19 cellular contexts compared by ENCODE assay signal in the genomic region with DNA sequence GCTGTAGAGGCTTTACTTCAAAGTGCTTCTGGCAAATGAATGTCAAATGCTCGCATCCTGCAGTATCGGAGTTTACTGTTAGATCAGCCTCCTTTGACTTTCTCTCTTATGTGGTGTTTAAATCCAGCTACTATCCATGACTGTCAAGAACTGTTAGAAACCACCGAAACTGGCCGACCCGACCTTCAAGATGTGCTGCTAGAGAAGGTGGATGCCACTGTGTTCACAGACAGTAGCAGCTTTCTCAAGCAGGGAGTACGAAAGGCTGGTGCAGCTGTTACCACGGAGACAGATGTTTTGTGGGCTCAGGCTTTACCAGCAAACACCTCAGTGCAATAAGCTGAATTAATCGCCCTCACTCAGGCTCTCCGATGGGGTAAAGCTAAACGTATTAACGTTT.
DNase-seq lines count a peak whose midpoint lies in the region; FAIRE-seq and TF ChIP-seq lines count a peak whose summit lies in the region.
"Had no signal": no experiment of that assay in that cellular context is flagged by ENCODE, and none has a peak within 500 bp of the region (broad histone marks: within the 10 kb centered on the region; RNA-seq: fewer than 3 reads in every experiment).

No MANE protein-coding gene starts in this region.

- WGBS in GM23248 (ENCODE audit: low coverage in 1 of 2, low lambda C conversion rate in 2 of 2, missing lambda C conversion rate in 2 of 2), 2 experiments: 25 to 26% methylated on average over 11 of the region's 11 CpGs

- H3F3A ChIP-seq in neural progenitor cell (ENCODE audit: low read depth): no peaks in the 10 kb centered on the region
- H3F3A ChIP-seq in GM23248 (ENCODE audit: insufficient read depth): no peaks in the 10 kb centered on the region

- H3K27me3 ChIP-seq in WERI-Rb-1 (ENCODE audit: insufficient read depth, low read depth, severe bottlenecking) (no peaks in the 10 kb centered on the region), neural progenitor cell (no peaks in the 10 kb centered on the region), GM23248 (replicated peaks; ENCODE audit: insufficient read depth) (no peaks in the 10 kb centered on the region)
- H3K27me3 ChIP-seq: BLaER1 had no signal

- H3K9me3 ChIP-seq in WERI-Rb-1 (ENCODE audit: severe bottlenecking): no peaks in the 10 kb centered on the region
- no peaks in the 10 kb centered on the region for H3K9me3 ChIP-seq in neural progenitor cell (ENCODE audit: low read depth)
- H3K9me3 ChIP-seq in GM23248 (ENCODE audit: low read depth): no peaks in the 10 kb centered on the region

- no peaks in the 10 kb centered on the region for H4K20me1 ChIP-seq in neural progenitor cell (ENCODE audit: low read depth)
- H4K20me1 ChIP-seq in GM23248 (ENCODE audit: insufficient read depth): no peaks in the 10 kb centered on the region
- H4K20me1 ChIP-seq: BLaER1 had no signal

- no peak for TF ChIP-seq CTCF in D721Med (IDR thresholded peaks at IDR 0.05; ENCODE audit: insufficient read depth, missing control alignments)
- TF ChIP-seq CTCF in WERI-Rb-1 (IDR thresholded peaks at IDR 0.05; ENCODE audit: low read depth, low read length): no peak
- no peak for TF ChIP-seq CTCF in neural progenitor cell (IDR thresholded peaks at IDR 0.05)

- peaks cover 14% of the 10 kb centered on the region for H3K4me1 Mint-ChIP-seq in neural progenitor cell
- H3K4me1 Mint-ChIP-seq: CD4-positive, alpha-beta memory T cell had no signal

- DNase-seq in D721Med (ENCODE audit: insufficient read length, low spot score): no peak
- peak; percentile 65 for DNase-seq in NCI-H524 treated with DMSO at 0.1 percent for 48 hours (lab: John Stamatoyannopoulos, UW)
- DNase-seq in WERI-Rb-1: peak; percentile 36
- DNase-seq in neural progenitor cell (ENCODE audit: low spot score): peak; percentile 7
- no peak for DNase-seq in GM23248
- no peak for DNase-seq in NCI-H146 treated with DMSO at 0.1 percent for 48 hours (lab: John Stamatoyannopoulos, UW; ENCODE audit: unreplicated experiment)
- no peak for DNase-seq in NCI-H510A (lab: John Stamatoyannopoulos, UW)
- DNase-seq: 8988T; CD4-positive, alpha-beta memory T cell; GOT3; H7; HFFc6; IMR-90 had no signal

- peaks cover 8% of the 10 kb centered on the region for H3K27me3 Mint-ChIP-seq in neural progenitor cell (ENCODE audit: insufficient read depth, low read depth)
- H3K27me3 Mint-ChIP-seq: CD4-positive, alpha-beta memory T cell had no signal

- H3K27ac ChIP-seq in WERI-Rb-1 (no peak overlapping the region; the same call in 1 of the 2 replicates), neural progenitor cell (no peak overlapping the region), GM23248 (no peak overlapping the region)
- H3K27ac ChIP-seq: BLaER1 had no signal

- H3K9ac ChIP-seq in neural progenitor cell (no peak overlapping the region), GM23248 (no peak overlapping the region)
- H3K9ac ChIP-seq: BLaER1 had no signal

- H3K4me1 ChIP-seq in neural progenitor cell (peaks cover 6% of the 10 kb centered on the region), GM23248 (ENCODE audit: insufficient read depth) (no peaks in the 10 kb centered on the region)
- H3K4me1 ChIP-seq: BLaER1 had no signal

- in situ Hi-C loops in GM23248 (cut with MboI): no loop called here

- H3K9me3 Mint-ChIP-seq in neural progenitor cell: peaks cover 23% of the 10 kb centered on the region

- peaks cover 2% of the 10 kb centered on the region for H3K36me3 Mint-ChIP-seq in neural progenitor cell
- H3K36me3 Mint-ChIP-seq: CD14-positive monocyte; CD4-positive, alpha-beta memory T cell had no signal

- H2AFZ ChIP-seq in neural progenitor cell (replicated peaks) (no peak overlapping the region), GM23248 (no peak overlapping the region)

- H3K79me2 ChIP-seq in neural progenitor cell (ENCODE audit: low read depth): no peaks in the 10 kb centered on the region
- no peaks in the 10 kb centered on the region for H3K79me2 ChIP-seq in GM23248 (ENCODE audit: insufficient read depth)

- FAIRE-seq in D721Med (lab: Jason Lieb, UNC): peak; percentile 74
- FAIRE-seq: G401.6, GM12891, GM18507, HTR-8/SVneo had no signal

- H3K4me3 Mint-ChIP-seq in neural progenitor cell: no peak overlapping the region
- H3K4me3 Mint-ChIP-seq: CD14-positive monocyte; CD4-positive, alpha-beta memory T cell; HFFc6 had no signal

- no peak overlapping the region for H3K27ac Mint-ChIP-seq in neural progenitor cell
- H3K27ac Mint-ChIP-seq: CD4-positive, alpha-beta memory T cell; HFFc6 had no signal

- no peaks in the 10 kb centered on the region for H3K9me2 ChIP-seq in GM23248 (ENCODE audit: insufficient read depth)

- H3K36me3 ChIP-seq in WERI-Rb-1: no peaks in the 10 kb centered on the region
- no peaks in the 10 kb centered on the region for H3K36me3 ChIP-seq in neural progenitor cell
- H3K36me3 ChIP-seq in GM23248 (ENCODE audit: low read depth): no peaks in the 10 kb centered on the region
- H3K36me3 ChIP-seq: BLaER1 had no signal

- no peak overlapping the region for H3K4me2 ChIP-seq in neural progenitor cell
- H3K4me2 ChIP-seq in GM23248 (ENCODE audit: unreplicated experiment): no peak overlapping the region
- H3K4me2 ChIP-seq: BLaER1 had no signal

- 0 out of 2 replicates have a peak overlapping the region, but pooled peaks have one; percentile 9 for H3K4me3 ChIP-seq in WERI-Rb-1 (ENCODE audit: low read depth, low read length)
- no peak overlapping the region for H3K4me3 ChIP-seq in neural progenitor cell
- no peak overlapping the region for H3K4me3 ChIP-seq in GM23248
- H3K4me3 ChIP-seq: BLaER1 had no signal

Comparison
In these comparisons a context has a peak if more than half of its experiments do, and no peak if none do; other contexts are left out.
1. DNase-seq: peak in NCI-H524 treated with DMSO at 0.1 percent for 48 hours (single experiment), WERI-Rb-1 (single experiment) and neural progenitor cell (single experiment); none in D721Med (single experiment), GM23248 (single experiment), NCI-H146 treated with DMSO at 0.1 percent for 48 hours (single experiment) and NCI-H510A (single experiment).